In the genomic region with DNA sequence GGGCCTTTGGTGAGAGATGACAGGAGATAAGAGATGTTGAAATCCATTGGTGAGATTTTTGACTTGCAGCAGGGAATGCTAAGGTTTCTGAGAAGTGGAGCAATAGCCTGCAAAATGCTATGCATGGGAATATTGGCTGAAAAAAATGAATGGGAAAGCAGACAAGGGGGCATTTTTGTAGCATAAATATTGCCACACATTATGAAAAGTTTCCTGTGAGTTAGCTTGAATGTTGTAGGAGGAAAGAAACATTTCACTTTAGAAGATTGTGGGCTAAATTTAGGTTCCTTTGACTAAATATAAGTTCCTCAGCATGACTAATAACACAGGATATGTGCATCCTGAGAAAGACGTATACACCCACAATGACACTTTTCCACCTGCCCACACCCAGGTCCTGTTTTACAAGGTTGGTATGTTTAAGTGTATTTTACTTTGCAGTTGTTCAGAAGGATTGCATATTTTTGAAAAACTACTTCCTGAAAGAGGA, we compare ENCODE assay signal across 1 cellular context.
TF ChIP-seq lines count a peak whose summit lies in the region.

No MANE protein-coding gene starts in this region.

TF ChIP-seq in HepG2, 621 proteins besides CTCF, POLR2A, EP300 and RAD21 (continued from another document):
- TF ChIP-seq, protein P1, sequence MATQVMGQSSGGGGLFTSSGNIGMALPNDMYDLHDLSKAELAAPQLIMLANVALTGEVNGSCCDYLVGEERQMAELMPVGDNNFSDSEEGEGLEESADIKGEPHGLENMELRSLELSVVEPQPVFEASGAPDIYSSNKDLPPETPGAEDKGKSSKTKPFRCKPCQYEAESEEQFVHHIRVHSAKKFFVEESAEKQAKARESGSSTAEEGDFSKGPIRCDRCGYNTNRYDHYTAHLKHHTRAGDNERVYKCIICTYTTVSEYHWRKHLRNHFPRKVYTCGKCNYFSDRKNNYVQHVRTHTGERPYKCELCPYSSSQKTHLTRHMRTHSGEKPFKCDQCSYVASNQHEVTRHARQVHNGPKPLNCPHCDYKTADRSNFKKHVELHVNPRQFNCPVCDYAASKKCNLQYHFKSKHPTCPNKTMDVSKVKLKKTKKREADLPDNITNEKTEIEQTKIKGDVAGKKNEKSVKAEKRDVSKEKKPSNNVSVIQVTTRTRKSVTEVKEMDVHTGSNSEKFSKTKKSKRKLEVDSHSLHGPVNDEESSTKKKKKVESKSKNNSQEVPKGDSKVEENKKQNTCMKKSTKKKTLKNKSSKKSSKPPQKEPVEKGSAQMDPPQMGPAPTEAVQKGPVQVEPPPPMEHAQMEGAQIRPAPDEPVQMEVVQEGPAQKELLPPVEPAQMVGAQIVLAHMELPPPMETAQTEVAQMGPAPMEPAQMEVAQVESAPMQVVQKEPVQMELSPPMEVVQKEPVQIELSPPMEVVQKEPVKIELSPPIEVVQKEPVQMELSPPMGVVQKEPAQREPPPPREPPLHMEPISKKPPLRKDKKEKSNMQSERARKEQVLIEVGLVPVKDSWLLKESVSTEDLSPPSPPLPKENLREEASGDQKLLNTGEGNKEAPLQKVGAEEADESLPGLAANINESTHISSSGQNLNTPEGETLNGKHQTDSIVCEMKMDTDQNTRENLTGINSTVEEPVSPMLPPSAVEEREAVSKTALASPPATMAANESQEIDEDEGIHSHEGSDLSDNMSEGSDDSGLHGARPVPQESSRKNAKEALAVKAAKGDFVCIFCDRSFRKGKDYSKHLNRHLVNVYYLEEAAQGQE (IDR thresholded peaks at IDR 0.05; ENCODE audit: borderline replicate concordance in 1 of 2, low read depth in 1 of 2, low read length in 2 of 2): no peak
TF ChIP-seq in HepG2: peak in this region for 0.
